In the genomic region with DNA sequence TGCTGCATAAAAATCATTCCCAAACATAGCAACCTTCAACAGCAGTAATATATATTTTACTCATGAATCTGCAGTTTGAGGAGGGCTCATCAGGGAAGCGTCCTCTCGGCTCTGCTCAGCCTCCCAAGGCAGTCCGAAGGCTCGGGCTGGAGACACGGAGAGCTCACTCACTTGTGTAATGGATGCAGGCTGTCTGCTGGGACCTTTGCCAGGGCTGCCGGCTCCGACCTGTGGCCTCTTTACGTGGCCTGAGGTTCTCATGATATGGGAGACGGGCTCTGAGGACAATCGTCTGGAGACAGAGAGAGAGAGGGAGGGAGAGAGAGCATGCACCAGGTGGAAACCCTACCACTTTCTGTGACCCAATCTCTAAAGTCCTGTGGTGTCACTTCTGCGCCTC, we compare ENCODE assay signal across 17 cellular contexts. TPM values are rescaled to one million over a fixed set of nuclear protein-coding genes. Genes with fewer than 3 reads are reported as not detected.
DNase-seq lines count a peak whose midpoint lies in the region; ATAC-seq and TF ChIP-seq lines count a peak whose summit lies in the region.
"Had no signal": no experiment of that assay in that cellular context is flagged by ENCODE, and none has a peak within 500 bp of the region (broad histone marks: within the 10 kb centered on the region; RNA-seq: fewer than 3 reads in every experiment).

No MANE protein-coding gene starts in this region.

- DNase-seq in CD14-positive monocyte (ENCODE audit: low spot score) (no peak), PC-9 (no peak), right cardiac atrium (peak in 2 of 3 donors; percentile 31 to 66), psoas muscle (no peak), tibial nerve (ENCODE audit: low spot score in 2 of 2) (no peak)
- no peak for DNase-seq in stimulated activated naive B cell treated with anti-CD40 and anti-IgM and Interleukin-4, amounts not matched to agents 10 μg/mL and 1 μg/mL and 100 μg/mL, for 72 hours
- DNase-seq: C1 segment of cervical spinal cord, COR-L47, DMS53, NCI-H1436 treated with DMSO at 0.1 percent for 48 hours, NCI-H2081, NCI-H524, RPMI8226 had no signal

- H3K9me3 ChIP-seq in PC-9 (ENCODE audit: insufficient read depth, low read depth) (no peaks in the 10 kb centered on the region), right cardiac atrium (ENCODE audit: control insufficient read depth, low read length) (no peaks in the 10 kb centered on the region), psoas muscle (no peaks in the 10 kb centered on the region), tibial nerve (no peaks in the 10 kb centered on the region)

- no peaks in the 10 kb centered on the region for H3K9me3 Mint-ChIP-seq in CD14-positive monocyte
- H3K9me3 Mint-ChIP-seq in nephron = no peaks in the 10 kb centered on the region
- H3K9me3 Mint-ChIP-seq in stimulated activated naive B cell treated with anti-CD40 and anti-IgM and Interleukin-4, amounts not matched to agents 10 μg/mL and 1 μg/mL and 100 μg/mL, for 72 hours = no peaks in the 10 kb centered on the region

- H3K4me1 ChIP-seq in PC-9 (replicated peaks; ENCODE audit: insufficient read depth) (no peaks in the 10 kb centered on the region), right cardiac atrium (ENCODE audit: control insufficient read depth, insufficient read depth, low read length) (no peaks in the 10 kb centered on the region), psoas muscle (no peaks in the 10 kb centered on the region), tibial nerve (peaks cover 0 to 4% (median 0%) of the 10 kb centered on the region in 4 donors)

- H3K27ac Mint-ChIP-seq in CD14-positive monocyte = peak overlapping the region in 5 of 7 donors; percentile 75 to 97 (median 88)
- H3K27ac Mint-ChIP-seq in nephron = peak overlapping the region; percentile 5 to 95 (median 90)
- no peak overlapping the region for H3K27ac Mint-ChIP-seq in stimulated activated naive B cell treated with anti-CD40 and anti-IgM and Interleukin-4, amounts not matched to agents 10 μg/mL and 1 μg/mL and 100 μg/mL, for 72 hours

- no peaks in the 10 kb centered on the region for H4K20me1 ChIP-seq in PC-9 (ENCODE audit: insufficient read depth)

- TF ChIP-seq CTCF in CD14-positive monocyte (IDR thresholded peaks at IDR 0.05) = no peak
- no peak for TF ChIP-seq CTCF in PC-9 (conservative IDR thresholded peaks at IDR 0.05)
- TF ChIP-seq CTCF in nephron (IDR thresholded peaks at IDR 0.05; ENCODE audit: unreplicated experiment in 3 of 3) = no peak
- no peak for TF ChIP-seq CTCF in psoas muscle (IDR thresholded peaks at IDR 0.05)
- no peak for TF ChIP-seq CTCF in tibial nerve (IDR thresholded peaks at IDR 0.05)

- H3K4me1 Mint-ChIP-seq in CD14-positive monocyte (peaks cover 37% of the 10 kb centered on the region), nephron (peaks cover 29% of the 10 kb centered on the region)
- H3K4me1 Mint-ChIP-seq in stimulated activated naive B cell treated with anti-CD40 and anti-IgM and Interleukin-4, amounts not matched to agents 10 μg/mL and 1 μg/mL and 100 μg/mL, for 72 hours = peaks cover 3 to 11% of the 10 kb centered on the region in 2 donors

- H3K36me3 ChIP-seq in PC-9 (ENCODE audit: low read depth) = no peaks in the 10 kb centered on the region
- H3K36me3 ChIP-seq in psoas muscle (ENCODE audit: insufficient read depth in 1 of 2, low read depth in 1 of 2) = no peaks in the 10 kb centered on the region
- H3K36me3 ChIP-seq in tibial nerve = no peaks in the 10 kb centered on the region

- no peak for TF ChIP-seq POLR2A in tibial nerve (IDR thresholded peaks at IDR 0.05)

- H3F3A ChIP-seq in PC-9 (ENCODE audit: insufficient read depth, low read depth) = no peaks in the 10 kb centered on the region

- intact Hi-C loops in CD14-positive monocyte (cut with micrococcal nuclease) (loop anchor here in 1 of 2 donors (10.0 kb wide), 1 partner anchor 82 kb away; the partner anchor contains the start of gene RGPD3), PC-9 (cut with micrococcal nuclease; ENCODE audit: unreplicated experiment) (no loop called here), right cardiac atrium (cut with DNase I) (no loop called here), psoas muscle (cut with DNase I) (loop anchor here in 1 of 2 donors (10.0 kb wide), 1 partner anchor 352 kb away; the partner anchor contains the start of gene UXS1)

- no TSS peak for BruUV-seq in PC-9 (replicated peaks; lab: Mats Ljungman, UMichigan)

- TF ChIP-seq EP300 in tibial nerve (IDR thresholded peaks at IDR 0.05) = no peak

- no peaks in the 10 kb centered on the region for H3K9me2 ChIP-seq in PC-9 (ENCODE audit: insufficient read depth)

- H3K4me3 Mint-ChIP-seq in CD14-positive monocyte (peak overlapping the region; percentile 28 to 42), nephron (peak overlapping the region in 2 of 3 experiments; percentile 31 to 47)
- no peak overlapping the region for H3K4me3 Mint-ChIP-seq in stimulated activated naive B cell treated with anti-CD40 and anti-IgM and Interleukin-4, amounts not matched to agents 10 μg/mL and 1 μg/mL and 100 μg/mL, for 72 hours

- H3K27ac ChIP-seq in PC-9 (no peak overlapping the region), right cardiac atrium (ENCODE audit: low read length) (no peak overlapping the region), psoas muscle (no peak overlapping the region), tibial nerve (no peak overlapping the region)

- peaks cover 2 to 8% (median 6%) of the 10 kb centered on the region in 3 donors for H3K27me3 Mint-ChIP-seq in CD14-positive monocyte (ENCODE audit: low read depth in 3 of 3)
- peaks cover 13% of the 10 kb centered on the region for H3K27me3 Mint-ChIP-seq in nephron (ENCODE audit: low read depth)
- peaks cover 22 to 38% of the 10 kb centered on the region in 2 donors for H3K27me3 Mint-ChIP-seq in stimulated activated naive B cell treated with anti-CD40 and anti-IgM and Interleukin-4, amounts not matched to agents 10 μg/mL and 1 μg/mL and 100 μg/mL, for 72 hours

- peaks cover 0 to 5% of the 10 kb centered on the region in 2 donors for H3K36me3 Mint-ChIP-seq in CD14-positive monocyte
- H3K36me3 Mint-ChIP-seq in nephron (ENCODE audit: low read depth) = no peaks in the 10 kb centered on the region
- H3K36me3 Mint-ChIP-seq in stimulated activated naive B cell treated with anti-CD40 and anti-IgM and Interleukin-4, amounts not matched to agents 10 μg/mL and 1 μg/mL and 100 μg/mL, for 72 hours = no peaks in the 10 kb centered on the region

- H3K79me2 ChIP-seq in PC-9 (ENCODE audit: low read depth) = no peaks in the 10 kb centered on the region

- H3K4me2 ChIP-seq in PC-9 = peak overlapping the region; percentile 10; the same call in 1 of the 2 replicates

- H3K27me3 ChIP-seq in PC-9 (ENCODE audit: insufficient read depth, low read depth) (peaks cover 58% of the 10 kb centered on the region), right cardiac atrium (ENCODE audit: control insufficient read depth, insufficient read depth) (no peaks in the 10 kb centered on the region), psoas muscle (ENCODE audit: insufficient read depth in 3 of 3, low read length in 2 of 3) (peaks cover 0 to 4% (median 0%) of the 10 kb centered on the region in 3 donors), tibial nerve (peaks cover 0 to 11% of the 10 kb centered on the region in 2 donors)

- CTCF ChIA-PET in PC-9 (lab: Charles Lee) = no interaction called here

- WGBS in right cardiac atrium = 34% methylated on average over 11 of the region's 11 CpGs
- WGBS in psoas muscle, 3 donors = 37 to 52% (median 40%) methylated on average over 11 of the region's 11 CpGs
- WGBS in tibial nerve, 2 donors = 47 to 52% methylated on average over 10 to 11 of the region's 11 CpGs

- POLR2A ChIA-PET in PC-9 (lab: Charles Lee; ENCODE audit: unreplicated experiment) = no interaction called here

- peak; percentile 29 to 31 for ATAC-seq in right cardiac atrium
- ATAC-seq in psoas muscle = no peak
- no peak for ATAC-seq in HG02763 (IDR thresholded peaks at IDR 0.05; ENCODE audit: unreplicated experiment)
- no peak for ATAC-seq in stimulated activated naive B cell treated with anti-CD40 and anti-IgM and Interleukin-4, amounts not matched to agents 10 μg/mL and 1 μg/mL and 100 μg/mL, for 72 hours (replicated peaks)

- H3K4me3 ChIP-seq in PC-9 (no peak overlapping the region), right cardiac atrium (ENCODE audit: low read length) (no peak overlapping the region), psoas muscle (no peak overlapping the region), tibial nerve (no peak overlapping the region)

- no peak overlapping the region for H2AFZ ChIP-seq in PC-9

RNA-seq across cellular contexts. Expression of gene CD8B2, which starts 59.9 kb away (rescaled TPM):
- polyA plus RNA-seq in CD14-positive monocyte (under 1 TPM in 1 of 2 donors, not detected in 1; 0.04 TPM), right cardiac atrium (not detected), psoas muscle (under 1 TPM in 1 of 3 donors, not detected in 2; 0.01 TPM)
- total RNA-seq in PC-9 (2021) (not detected in 2 replicates), right cardiac atrium (not detected), psoas muscle (not detected), tibial nerve (not detected)
- total RNA-seq: HT1080, OCI-LY7 had no signal

Comparison
In these comparisons a context has a peak if more than half of its experiments do, and no peak if none do; other contexts are left out.
1. DNase-seq: peak in right cardiac atrium (2 of 3); none in CD14-positive monocyte (single experiment), PC-9 (0 of 2), psoas muscle (0 of 2), tibial nerve (0 of 2) and stimulated activated naive B cell treated with anti-CD40 and anti-IgM and Interleukin-4, amounts not matched to agents 10 μg/mL and 1 μg/mL and 100 μg/mL, for 72 hours (single experiment).
2. H3K4me3 Mint-ChIP-seq: peak in CD14-positive monocyte (2 of 2) and nephron (2 of 3); none in stimulated activated naive B cell treated with anti-CD40 and anti-IgM and Interleukin-4, amounts not matched to agents 10 μg/mL and 1 μg/mL and 100 μg/mL, for 72 hours (0 of 2).
3. ATAC-seq: peak in right cardiac atrium (2 of 2); none in psoas muscle (0 of 4), HG02763 (single experiment) and stimulated activated naive B cell treated with anti-CD40 and anti-IgM and Interleukin-4, amounts not matched to agents 10 μg/mL and 1 μg/mL and 100 μg/mL, for 72 hours (0 of 2).